19 cellular contexts compared by ENCODE assay signal in the genomic region with DNA sequence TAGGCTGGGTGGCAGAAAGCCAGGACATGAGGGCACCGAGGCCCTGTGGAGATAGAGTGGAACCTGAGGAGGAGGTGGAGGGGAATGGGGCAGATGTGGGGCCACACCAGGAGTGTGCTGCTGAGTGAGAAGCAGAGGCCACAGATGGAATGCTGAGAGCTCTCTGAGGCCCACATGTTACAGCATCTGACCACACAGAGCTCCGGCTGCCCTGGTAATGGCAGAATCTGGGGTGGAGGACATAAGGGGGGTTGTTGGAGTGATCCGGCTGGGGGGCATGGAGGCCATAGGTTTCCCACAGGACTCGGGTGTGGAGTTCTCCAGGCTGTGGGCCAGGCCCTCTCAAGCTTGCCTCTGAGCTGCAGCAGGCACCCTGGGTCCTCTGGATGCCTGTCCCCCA. TPM values are rescaled to one million over a fixed set of nuclear protein-coding genes. Genes with fewer than 3 reads are reported as not detected.
DNase-seq lines count a peak whose midpoint lies in the region; ATAC-seq and TF ChIP-seq lines count a peak whose summit lies in the region.
"Had no signal": no experiment of that assay in that cellular context is flagged by ENCODE, and none has a peak within 500 bp of the region (broad histone marks: within the 10 kb centered on the region; RNA-seq: fewer than 3 reads in every experiment).

No MANE protein-coding gene starts in this region.

- no peak for ATAC-seq in activated CD8-positive, alpha-beta T cell treated with anti-CD3 and anti-CD28 coated beads, Interleukin-2, amount 10 ng/mL, durations not matched to agents 7 days and 5 days
- ATAC-seq in activated CD8-positive, alpha-beta T cell treated with anti-CD3 and anti-CD28 coated beads for 36 hours, result no peak
- no peak for ATAC-seq in CD4-positive, CD25-positive, alpha-beta regulatory T cell (ENCODE audit: low read depth in 2 of 2)
- ATAC-seq: HCT116 had no signal

- no peaks in the 10 kb centered on the region for H3K27me3 ChIP-seq in CD4-positive, CD25-positive, alpha-beta regulatory T cell (ENCODE audit: control insufficient read depth, insufficient read depth, low read length)
- H3K27me3 ChIP-seq in neuronal stem cell (ENCODE audit: control insufficient read depth in 3 of 3, insufficient read depth in 3 of 3, low read depth in 1 of 3, low read length in 3 of 3), result no peaks in the 10 kb centered on the region

- peaks cover 15% of the 10 kb centered on the region for H3K36me3 Mint-ChIP-seq in activated CD8-positive, alpha-beta T cell treated with anti-CD3 and anti-CD28 coated beads, Interleukin-2, amount 10 ng/mL, durations not matched to agents 7 days and 5 days (ENCODE audit: low read depth)
- H3K36me3 Mint-ChIP-seq in activated CD8-positive, alpha-beta T cell treated with anti-CD3 and anti-CD28 coated beads for 36 hours (ENCODE audit: low read depth), result peaks cover 26% of the 10 kb centered on the region
- H3K36me3 Mint-ChIP-seq in CD4-positive, CD25-positive, alpha-beta regulatory T cell, result no peaks in the 10 kb centered on the region
- H3K36me3 Mint-ChIP-seq in activated naive CD8-positive, alpha-beta T cell treated with anti-CD3 and anti-CD28 coated beads for 36 hours, result peaks cover 24% of the 10 kb centered on the region
- H3K36me3 Mint-ChIP-seq in activated T-helper 2 cell treated with anti-CD3 and anti-CD28 coated beads, Interferon-gamma antibody, Interleukin-2, Interleukin-4, amounts not matched to agents 10 μg/mL and 5 μg/mL and 100 μg/mL, durations not matched to agents 14 hours and 24 hours and 36 hours (ENCODE audit: low read depth), result peaks cover 20% of the 10 kb centered on the region

- H3K23ac ChIP-seq in neuronal stem cell (ENCODE audit: low read depth, low read length, poor library complexity), result no peak overlapping the region

- no peaks in the 10 kb centered on the region for H3K27me3 Mint-ChIP-seq in activated CD8-positive, alpha-beta T cell treated with anti-CD3 and anti-CD28 coated beads, Interleukin-2, amount 10 ng/mL, durations not matched to agents 7 days and 5 days (ENCODE audit: low read depth)
- H3K27me3 Mint-ChIP-seq in activated CD8-positive, alpha-beta T cell treated with anti-CD3 and anti-CD28 coated beads for 36 hours, result no peaks in the 10 kb centered on the region
- peaks cover 8% of the 10 kb centered on the region for H3K27me3 Mint-ChIP-seq in CD4-positive, CD25-positive, alpha-beta regulatory T cell
- H3K27me3 Mint-ChIP-seq in activated naive CD8-positive, alpha-beta T cell treated with anti-CD3 and anti-CD28 coated beads for 36 hours, result no peaks in the 10 kb centered on the region
- H3K27me3 Mint-ChIP-seq in activated T-helper 2 cell treated with anti-CD3 and anti-CD28 coated beads, Interferon-gamma antibody, Interleukin-2, Interleukin-4, amounts not matched to agents 10 μg/mL and 5 μg/mL and 100 μg/mL, durations not matched to agents 14 hours and 24 hours and 36 hours (ENCODE audit: low read depth), result no peaks in the 10 kb centered on the region
- H3K27me3 Mint-ChIP-seq: CD4-positive, alpha-beta memory T cell had no signal

- no peaks in the 10 kb centered on the region for H3K9me3 ChIP-seq in CD4-positive, CD25-positive, alpha-beta regulatory T cell (ENCODE audit: control insufficient read depth in 2 of 2, low read length in 2 of 2)
- H3K9me3 ChIP-seq in neuronal stem cell (replicated peaks in 1 of 2; ENCODE audit: control insufficient read depth in 2 of 2, insufficient read depth in 1 of 2, low read depth in 1 of 2, low read length in 2 of 2), result no peaks in the 10 kb centered on the region

- DNase-seq in activated CD8-positive, alpha-beta T cell treated with anti-CD3 and anti-CD28 coated beads, Interleukin-2, amount 10 ng/mL, durations not matched to agents 7 days and 5 days, result no peak
- no peak for DNase-seq in activated CD8-positive, alpha-beta T cell treated with anti-CD3 and anti-CD28 coated beads for 36 hours
- DNase-seq in CD4-positive, CD25-positive, alpha-beta regulatory T cell, result no peak
- no peak for DNase-seq in activated naive CD8-positive, alpha-beta T cell treated with anti-CD3 and anti-CD28 coated beads for 36 hours
- DNase-seq in neuronal stem cell (ENCODE audit: low spot score) (no peak), NCI-H446 treated with DMSO at 0.1 percent for 48 hours (lab: John Stamatoyannopoulos, UW) (no peak), caudate nucleus (lab: John Stamatoyannopoulos, UW) (no peak)
- DNase-seq in activated T-helper 2 cell treated with anti-CD3 and anti-CD28 coated beads, Interferon-gamma antibody, Interleukin-2, Interleukin-4, amounts not matched to agents 10 μg/mL and 5 μg/mL and 100 μg/mL, durations not matched to agents 14 hours and 24 hours and 36 hours (ENCODE audit: low spot score), result no peak
- DNase-seq: CD4-positive, alpha-beta memory T cell; DND-41; GDM1; NCI-H1436 treated with DMSO at 0.1 percent for 48 hours; NCI-H2081; NCI-H524 treated with DMSO at 0.1 percent for 48 hours; NK-92 treated with Interleukin-12 subunit alpha and Interleukin-12 subunit beta, amount 100 ng/mL, for 24 hours; OCI-M1 had no signal

- H3K27ac Mint-ChIP-seq in activated CD8-positive, alpha-beta T cell treated with anti-CD3 and anti-CD28 coated beads, Interleukin-2, amount 10 ng/mL, durations not matched to agents 7 days and 5 days, result peak overlapping the region; percentile 34
- no peak overlapping the region for H3K27ac Mint-ChIP-seq in activated CD8-positive, alpha-beta T cell treated with anti-CD3 and anti-CD28 coated beads for 36 hours
- H3K27ac Mint-ChIP-seq in CD4-positive, CD25-positive, alpha-beta regulatory T cell, result peak overlapping the region in 2 of 3 donors; percentile 5 to 32
- H3K27ac Mint-ChIP-seq in activated naive CD8-positive, alpha-beta T cell treated with anti-CD3 and anti-CD28 coated beads for 36 hours, result no peak overlapping the region
- no peak overlapping the region for H3K27ac Mint-ChIP-seq in activated T-helper 2 cell treated with anti-CD3 and anti-CD28 coated beads, Interferon-gamma antibody, Interleukin-2, Interleukin-4, amounts not matched to agents 10 μg/mL and 5 μg/mL and 100 μg/mL, durations not matched to agents 14 hours and 24 hours and 36 hours

- WGBS in neuronal stem cell (ENCODE audit: extremely low coverage in 2 of 2, insufficient read length in 2 of 2, insufficient replicate concordance in 1 of 2), 2 donors, result no CpG with 5 or more reads among the region's 4 CpGs

- no peak overlapping the region for H3K18ac ChIP-seq in neuronal stem cell (ENCODE audit: low read length)

- H2BK5ac ChIP-seq in neuronal stem cell (ENCODE audit: low read length), result no peak overlapping the region

- peak overlapping the region; percentile 7 for H3K9ac ChIP-seq in neuronal stem cell (ENCODE audit: low read depth, low read length, poor library complexity)
- H3K9ac ChIP-seq: GM23248 had no signal

- H4K8ac ChIP-seq in neuronal stem cell (ENCODE audit: low read depth, low read length), result no peak overlapping the region

- H3K79me1 ChIP-seq in neuronal stem cell (ENCODE audit: low read depth, low read length), result peaks cover 4% of the 10 kb centered on the region

- H3K4me1 ChIP-seq in CD4-positive, CD25-positive, alpha-beta regulatory T cell (ENCODE audit: control insufficient read depth, insufficient read depth, low read length, poor library complexity, severe bottlenecking), result peaks cover 13% of the 10 kb centered on the region
- peaks cover 14 to 15% of the 10 kb centered on the region in 2 donors for H3K4me1 ChIP-seq in neuronal stem cell (ENCODE audit: control insufficient read depth in 2 of 2, insufficient read depth in 1 of 2, low read depth in 1 of 2, low read length in 2 of 2)

- H2BK120ac ChIP-seq in neuronal stem cell (ENCODE audit: low read depth, low read length), result no peak overlapping the region

- no peak for TF ChIP-seq CTCF in activated CD8-positive, alpha-beta T cell treated with anti-CD3 and anti-CD28 coated beads for 36 hours (IDR thresholded peaks at IDR 0.05)

- no peak overlapping the region for H3K27ac ChIP-seq in CD4-positive, CD25-positive, alpha-beta regulatory T cell (ENCODE audit: insufficient read depth, low read length, poor library complexity, severe bottlenecking)
- no peak overlapping the region for H3K27ac ChIP-seq in neuronal stem cell (replicated peaks; ENCODE audit: low read length)
- no peak overlapping the region for H3K27ac ChIP-seq in caudate nucleus (ENCODE audit: low read depth, low read length)
- H3K27ac ChIP-seq: GM23248 had no signal

- no peak overlapping the region for H3K4ac ChIP-seq in neuronal stem cell (ENCODE audit: low read length)

- H3K14ac ChIP-seq in neuronal stem cell (ENCODE audit: low read length), result no peak overlapping the region

- no peaks in the 10 kb centered on the region for H3K36me3 ChIP-seq in CD4-positive, CD25-positive, alpha-beta regulatory T cell (ENCODE audit: control insufficient read depth, insufficient read depth, low read length)
- peaks cover 4 to 17% of the 10 kb centered on the region in 2 donors for H3K36me3 ChIP-seq in neuronal stem cell (replicated peaks in 1 of 2; ENCODE audit: control insufficient read depth in 2 of 2, insufficient read depth in 2 of 2, low read length in 2 of 2)

- H3K4me2 ChIP-seq in neuronal stem cell (ENCODE audit: insufficient read depth, low read length, poor library complexity, severe bottlenecking), result no peak overlapping the region

- H2BK12ac ChIP-seq in neuronal stem cell (ENCODE audit: low read length), result no peak overlapping the region

- H2AK5ac ChIP-seq in neuronal stem cell (ENCODE audit: low read depth, low read length), result no peak overlapping the region

- POLR2A ChIA-PET in activated CD8-positive, alpha-beta T cell treated with anti-CD3 and anti-CD28 coated beads, Interleukin-2, amount 10 ng/mL, durations not matched to agents 7 days and 5 days (lab: Charles Lee), result interaction anchor here (1.2 kb wide), 1 partner anchor 1303 kb away, joined by 3 read pairs; no protein-coding TSS in a partner anchor
- POLR2A ChIA-PET in activated CD8-positive, alpha-beta T cell treated with anti-CD3 and anti-CD28 coated beads for 36 hours (lab: Charles Lee), result interaction anchor here (1.1 to 1.6 kb wide), 2 partner anchors 1301 to 1303 kb away, joined by 3 to 4 read pairs; no protein-coding TSS in a partner anchor

- peaks cover 19% of the 10 kb centered on the region for H3K4me1 Mint-ChIP-seq in activated CD8-positive, alpha-beta T cell treated with anti-CD3 and anti-CD28 coated beads, Interleukin-2, amount 10 ng/mL, durations not matched to agents 7 days and 5 days (ENCODE audit: low read depth)
- H3K4me1 Mint-ChIP-seq in activated CD8-positive, alpha-beta T cell treated with anti-CD3 and anti-CD28 coated beads for 36 hours (ENCODE audit: low read depth), result peaks cover 7% of the 10 kb centered on the region
- peaks cover 0 to 28% (median 12%) of the 10 kb centered on the region in 4 donors for H3K4me1 Mint-ChIP-seq in CD4-positive, CD25-positive, alpha-beta regulatory T cell
- peaks cover 6% of the 10 kb centered on the region for H3K4me1 Mint-ChIP-seq in activated naive CD8-positive, alpha-beta T cell treated with anti-CD3 and anti-CD28 coated beads for 36 hours
- H3K4me1 Mint-ChIP-seq in activated T-helper 2 cell treated with anti-CD3 and anti-CD28 coated beads, Interferon-gamma antibody, Interleukin-2, Interleukin-4, amounts not matched to agents 10 μg/mL and 5 μg/mL and 100 μg/mL, durations not matched to agents 14 hours and 24 hours and 36 hours (ENCODE audit: low read depth), result peaks cover 9% of the 10 kb centered on the region

- no peak overlapping the region for H2AFZ ChIP-seq in neuronal stem cell (ENCODE audit: low read length)
- H2AFZ ChIP-seq: GM23248 had no signal

- CTCF ChIA-PET in activated CD8-positive, alpha-beta T cell treated with anti-CD3 and anti-CD28 coated beads, Interleukin-2, amount 10 ng/mL, durations not matched to agents 7 days and 5 days (lab: Charles Lee), result no interaction called here
- CTCF ChIA-PET in activated CD8-positive, alpha-beta T cell treated with anti-CD3 and anti-CD28 coated beads for 36 hours (lab: Charles Lee), result no interaction called here

- intact Hi-C loops in activated CD8-positive, alpha-beta T cell treated with anti-CD3 and anti-CD28 coated beads for 36 hours (cut with micrococcal nuclease), result no loop called here
- intact Hi-C loops in activated T-helper 2 cell treated with anti-CD3 and anti-CD28 coated beads, Interferon-gamma antibody, Interleukin-2, Interleukin-4, amounts not matched to agents 10 μg/mL and 5 μg/mL and 100 μg/mL, durations not matched to agents 14 hours and 24 hours and 36 hours (cut with micrococcal nuclease), result no loop called here

- no peak overlapping the region for H3K4me3 Mint-ChIP-seq in activated CD8-positive, alpha-beta T cell treated with anti-CD3 and anti-CD28 coated beads, Interleukin-2, amount 10 ng/mL, durations not matched to agents 7 days and 5 days
- no peak overlapping the region for H3K4me3 Mint-ChIP-seq in activated CD8-positive, alpha-beta T cell treated with anti-CD3 and anti-CD28 coated beads for 36 hours
- peak overlapping the region; percentile 13 to 58 (median 41) for H3K4me3 Mint-ChIP-seq in CD4-positive, CD25-positive, alpha-beta regulatory T cell
- H3K4me3 Mint-ChIP-seq in activated naive CD8-positive, alpha-beta T cell treated with anti-CD3 and anti-CD28 coated beads for 36 hours, result peak overlapping the region; percentile 10
- no peak overlapping the region for H3K4me3 Mint-ChIP-seq in activated T-helper 2 cell treated with anti-CD3 and anti-CD28 coated beads, Interferon-gamma antibody, Interleukin-2, Interleukin-4, amounts not matched to agents 10 μg/mL and 5 μg/mL and 100 μg/mL, durations not matched to agents 14 hours and 24 hours and 36 hours (ENCODE audit: low read depth)

- no peak overlapping the region for H4K91ac ChIP-seq in neuronal stem cell (ENCODE audit: low read depth, low read length, poor library complexity)

- H3K9me3 Mint-ChIP-seq in activated CD8-positive, alpha-beta T cell treated with anti-CD3 and anti-CD28 coated beads, Interleukin-2, amount 10 ng/mL, durations not matched to agents 7 days and 5 days (ENCODE audit: insufficient read depth), result no peaks in the 10 kb centered on the region
- no peaks in the 10 kb centered on the region for H3K9me3 Mint-ChIP-seq in activated CD8-positive, alpha-beta T cell treated with anti-CD3 and anti-CD28 coated beads for 36 hours
- H3K9me3 Mint-ChIP-seq in CD4-positive, CD25-positive, alpha-beta regulatory T cell, result no peaks in the 10 kb centered on the region
- no peaks in the 10 kb centered on the region for H3K9me3 Mint-ChIP-seq in activated naive CD8-positive, alpha-beta T cell treated with anti-CD3 and anti-CD28 coated beads for 36 hours
- H3K9me3 Mint-ChIP-seq in activated T-helper 2 cell treated with anti-CD3 and anti-CD28 coated beads, Interferon-gamma antibody, Interleukin-2, Interleukin-4, amounts not matched to agents 10 μg/mL and 5 μg/mL and 100 μg/mL, durations not matched to agents 14 hours and 24 hours and 36 hours, result no peaks in the 10 kb centered on the region
- H3K9me3 Mint-ChIP-seq: CD4-positive, alpha-beta memory T cell had no signal

- no peak overlapping the region for H2BK15ac ChIP-seq in neuronal stem cell (ENCODE audit: low read length)

- H3K4me3 ChIP-seq in CD4-positive, CD25-positive, alpha-beta regulatory T cell (ENCODE audit: low read depth, low read length), result no peak overlapping the region
- H3K4me3 ChIP-seq in neuronal stem cell (ENCODE audit: low read length in 2 of 2), result no peak overlapping the region
- H3K4me3 ChIP-seq: GM23248 had no signal

RNA-seq across cellular contexts. Expression of gene MZT2B, which starts 3.8 kb away (rescaled TPM):
- 100 to 1,000 TPM; 458 to 486 TPM for total RNA-seq in activated CD8-positive, alpha-beta T cell treated with anti-CD3 and anti-CD28 coated beads, Interleukin-2, amount 10 ng/mL, durations not matched to agents 7 days and 5 days
- total RNA-seq in activated CD8-positive, alpha-beta T cell treated with anti-CD3 and anti-CD28 coated beads for 36 hours, result 100 to 1,000 TPM; 390 to 402 TPM
- 199 TPM for total RNA-seq in CD4-positive, CD25-positive, alpha-beta regulatory T cell
- polyA plus RNA-seq in CD4-positive, CD25-positive, alpha-beta regulatory T cell, result 100 to 1,000 TPM; 186 to 259 (median 227) TPM
- total RNA-seq in activated naive CD8-positive, alpha-beta T cell treated with anti-CD3 and anti-CD28 coated beads for 36 hours, result 100 to 1,000 TPM; 366 to 371 TPM
- 325 TPM for polyA plus RNA-seq in neuronal stem cell (2013, experiment 1 of 2)
- polyA plus RNA-seq in neuronal stem cell (2013, experiment 2 of 2), result 326 TPM
- 349 and 376 TPM in 2 replicates for total RNA-seq in activated T-helper 2 cell treated with anti-CD3 and anti-CD28 coated beads, Interferon-gamma antibody, Interleukin-2, Interleukin-4, amounts not matched to agents 10 μg/mL and 5 μg/mL and 100 μg/mL, durations not matched to agents 14 hours and 24 hours and 36 hours

RNA-seq across cellular contexts. Expression of gene SMPD4, which starts 4.5 kb away (rescaled TPM):
- 10 to 100 TPM; 83.9 to 88.2 TPM for total RNA-seq in activated CD8-positive, alpha-beta T cell treated with anti-CD3 and anti-CD28 coated beads, Interleukin-2, amount 10 ng/mL, durations not matched to agents 7 days and 5 days
- total RNA-seq in activated CD8-positive, alpha-beta T cell treated with anti-CD3 and anti-CD28 coated beads for 36 hours, result 10 to 100 TPM; 73.8 to 75.8 TPM
- total RNA-seq in CD4-positive, CD25-positive, alpha-beta regulatory T cell, result 78.7 TPM
- 10 to 100 TPM; 22.4 to 32.5 (median 29.9) TPM for polyA plus RNA-seq in CD4-positive, CD25-positive, alpha-beta regulatory T cell
- total RNA-seq in activated naive CD8-positive, alpha-beta T cell treated with anti-CD3 and anti-CD28 coated beads for 36 hours, result 100 to 1,000 TPM; 109 to 110 TPM
- polyA plus RNA-seq in neuronal stem cell (2013, experiment 1 of 2), result 38.8 TPM
- polyA plus RNA-seq in neuronal stem cell (2013, experiment 2 of 2), result 36.9 TPM
- total RNA-seq in activated T-helper 2 cell treated with anti-CD3 and anti-CD28 coated beads, Interferon-gamma antibody, Interleukin-2, Interleukin-4, amounts not matched to agents 10 μg/mL and 5 μg/mL and 100 μg/mL, durations not matched to agents 14 hours and 24 hours and 36 hours, result 84.3 and 84.8 TPM in 2 replicates

RNA-seq across cellular contexts. Expression of gene TUBA3E, which starts 12.3 kb away (rescaled TPM):
- total RNA-seq in activated CD8-positive, alpha-beta T cell treated with anti-CD3 and anti-CD28 coated beads, Interleukin-2, amount 10 ng/mL, durations not matched to agents 7 days and 5 days, result not detected
- not detected for total RNA-seq in activated CD8-positive, alpha-beta T cell treated with anti-CD3 and anti-CD28 coated beads for 36 hours
- total RNA-seq in CD4-positive, CD25-positive, alpha-beta regulatory T cell, result not detected
- polyA plus RNA-seq in CD4-positive, CD25-positive, alpha-beta regulatory T cell, result not detected
- total RNA-seq in activated naive CD8-positive, alpha-beta T cell treated with anti-CD3 and anti-CD28 coated beads for 36 hours, result not detected
- polyA plus RNA-seq in neuronal stem cell (2013, experiment 1 of 2), result not detected
- not detected for polyA plus RNA-seq in neuronal stem cell (2013, experiment 2 of 2)
- not detected in 2 replicates for total RNA-seq in activated T-helper 2 cell treated with anti-CD3 and anti-CD28 coated beads, Interferon-gamma antibody, Interleukin-2, Interleukin-4, amounts not matched to agents 10 μg/mL and 5 μg/mL and 100 μg/mL, durations not matched to agents 14 hours and 24 hours and 36 hours
- total RNA-seq: A673; CD4-positive, alpha-beta memory T cell; GM23248 had no signal
- polyA plus RNA-seq: CD4-positive, alpha-beta memory T cell; GM23248 had no signal

RNA-seq across cellular contexts. Expression of gene CCDC74B, which starts 41.0 kb away (rescaled TPM):
- 1 to 10 TPM; 3.2 to 3.4 TPM for total RNA-seq in activated CD8-positive, alpha-beta T cell treated with anti-CD3 and anti-CD28 coated beads, Interleukin-2, amount 10 ng/mL, durations not matched to agents 7 days and 5 days
- 1 to 10 TPM; 3.0 to 3.5 TPM for total RNA-seq in activated CD8-positive, alpha-beta T cell treated with anti-CD3 and anti-CD28 coated beads for 36 hours
- not detected for total RNA-seq in CD4-positive, CD25-positive, alpha-beta regulatory T cell
- polyA plus RNA-seq in CD4-positive, CD25-positive, alpha-beta regulatory T cell, result not detected
- 1 to 10 TPM in 1 of 2 experiments, under 1 TPM in 1; 0.72 to 1.4 TPM for total RNA-seq in activated naive CD8-positive, alpha-beta T cell treated with anti-CD3 and anti-CD28 coated beads for 36 hours
- 18.9 TPM for polyA plus RNA-seq in neuronal stem cell (2013, experiment 1 of 2)
- polyA plus RNA-seq in neuronal stem cell (2013, experiment 2 of 2), result 17.9 TPM
- total RNA-seq in activated T-helper 2 cell treated with anti-CD3 and anti-CD28 coated beads, Interferon-gamma antibody, Interleukin-2, Interleukin-4, amounts not matched to agents 10 μg/mL and 5 μg/mL and 100 μg/mL, durations not matched to agents 14 hours and 24 hours and 36 hours, result 0.94 and 1.1 TPM in 2 replicates
- polyA plus RNA-seq: CD4-positive, alpha-beta memory T cell had no signal

RNA-seq across cellular contexts. Expression of gene POTEF, which starts 56.9 kb away (rescaled TPM):
- not detected for total RNA-seq in activated CD8-positive, alpha-beta T cell treated with anti-CD3 and anti-CD28 coated beads, Interleukin-2, amount 10 ng/mL, durations not matched to agents 7 days and 5 days
- not detected for total RNA-seq in activated CD8-positive, alpha-beta T cell treated with anti-CD3 and anti-CD28 coated beads for 36 hours
- total RNA-seq in CD4-positive, CD25-positive, alpha-beta regulatory T cell, result not detected
- polyA plus RNA-seq in CD4-positive, CD25-positive, alpha-beta regulatory T cell, result not detected
- total RNA-seq in activated naive CD8-positive, alpha-beta T cell treated with anti-CD3 and anti-CD28 coated beads for 36 hours, result not detected
- polyA plus RNA-seq in neuronal stem cell (2013, experiment 1 of 2), result 0.03 TPM
- polyA plus RNA-seq in neuronal stem cell (2013, experiment 2 of 2), result 0.10 TPM
- not detected in 2 replicates for total RNA-seq in activated T-helper 2 cell treated with anti-CD3 and anti-CD28 coated beads, Interferon-gamma antibody, Interleukin-2, Interleukin-4, amounts not matched to agents 10 μg/mL and 5 μg/mL and 100 μg/mL, durations not matched to agents 14 hours and 24 hours and 36 hours
- total RNA-seq: A673; CD4-positive, alpha-beta memory T cell; GM23248 had no signal
- polyA plus RNA-seq: GM23248 had no signal

Comparison
In these comparisons a context has a peak if more than half of its experiments do, and no peak if none do; other contexts are left out.
1. H3K27ac Mint-ChIP-seq: peak in activated CD8-positive, alpha-beta T cell treated with anti-CD3 and anti-CD28 coated beads, Interleukin-2, amount 10 ng/mL, durations not matched to agents 7 days and 5 days (single experiment) and CD4-positive, CD25-positive, alpha-beta regulatory T cell (2 of 3); none in activated CD8-positive, alpha-beta T cell treated with anti-CD3 and anti-CD28 coated beads for 36 hours (single experiment), activated naive CD8-positive, alpha-beta T cell treated with anti-CD3 and anti-CD28 coated beads for 36 hours (single experiment) and activated T-helper 2 cell treated with anti-CD3 and anti-CD28 coated beads, Interferon-gamma antibody, Interleukin-2, Interleukin-4, amounts not matched to agents 10 μg/mL and 5 μg/mL and 100 μg/mL, durations not matched to agents 14 hours and 24 hours and 36 hours (single experiment).
2. H3K4me3 Mint-ChIP-seq: peak in CD4-positive, CD25-positive, alpha-beta regulatory T cell (4 of 4) and activated naive CD8-positive, alpha-beta T cell treated with anti-CD3 and anti-CD28 coated beads for 36 hours (single experiment); none in activated CD8-positive, alpha-beta T cell treated with anti-CD3 and anti-CD28 coated beads, Interleukin-2, amount 10 ng/mL, durations not matched to agents 7 days and 5 days (single experiment), activated CD8-positive, alpha-beta T cell treated with anti-CD3 and anti-CD28 coated beads for 36 hours (single experiment) and activated T-helper 2 cell treated with anti-CD3 and anti-CD28 coated beads, Interferon-gamma antibody, Interleukin-2, Interleukin-4, amounts not matched to agents 10 μg/mL and 5 μg/mL and 100 μg/mL, durations not matched to agents 14 hours and 24 hours and 36 hours (single experiment).